ENCODE assay signal across 17 cellular contexts in the genomic region with DNA sequence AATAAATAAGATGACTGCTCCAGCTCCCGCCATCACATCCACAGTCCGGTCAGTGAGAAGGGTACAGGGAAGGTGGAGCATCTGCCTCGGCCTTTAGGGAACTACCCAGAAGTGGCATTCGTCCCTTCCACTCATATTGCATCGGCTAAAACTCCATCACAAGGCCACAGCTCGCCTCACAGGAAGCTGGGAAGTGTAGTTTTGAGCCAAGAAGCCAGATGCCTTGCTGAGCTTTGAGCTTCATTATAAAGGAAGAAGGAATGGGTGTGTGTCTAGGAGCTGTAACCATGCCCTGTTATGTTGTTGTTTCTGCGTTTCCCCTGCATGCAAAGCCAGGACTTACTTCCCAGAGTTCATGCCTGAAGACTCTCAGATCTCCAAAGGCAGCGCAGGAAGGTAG.
DNase-seq lines count a peak whose midpoint lies in the region; ATAC-seq, FAIRE-seq and TF ChIP-seq lines count a peak whose summit lies in the region.
"Had no signal": no experiment of that assay in that cellular context is flagged by ENCODE, and none has a peak within 500 bp of the region (broad histone marks: within the 10 kb centered on the region; RNA-seq: fewer than 3 reads in every experiment).

No MANE protein-coding gene starts in this region.

- no peak overlapping the region for H3K27ac ChIP-seq in BLaER1
- H3K27ac ChIP-seq in K562 (ENCODE audit: extremely low read depth, low read depth, low read length) = no peak overlapping the region
- H3K27ac ChIP-seq in right atrium auricular region = peak overlapping the region; percentile 84 to 94
- peak overlapping the region; percentile 89 to 97 (median 92) for H3K27ac ChIP-seq in sigmoid colon
- peak overlapping the region in 1 of 3 donors; percentile 66 for H3K27ac ChIP-seq in thyroid gland

- POLR2A ChIA-PET in K562 (lab: Yijun Ruan, JAX) = no interaction called here
- POLR2A ChIA-PET in activated CD8-positive, alpha-beta T cell treated with anti-CD3 and anti-CD28 coated beads, Interleukin-2, amount 10 ng/mL, durations not matched to agents 7 days and 5 days (lab: Charles Lee) = no interaction called here

- H3K79me2 ChIP-seq in K562 (ENCODE audit: control insufficient read depth, insufficient read depth, low read length) = no peaks in the 10 kb centered on the region

- WGBS in K562 (ENCODE audit: insufficient coverage, low coverage, missing lambda C conversion rate) = 2% methylated on average over 8 of the region's 8 CpGs
- WGBS in sigmoid colon, 2 donors = 87 to 92% methylated on average over 8 of the region's 8 CpGs
- 77 to 80% methylated on average over 8 of the region's 8 CpGs for WGBS in thyroid gland, 2 donors

- H2AFZ ChIP-seq in K562 (ENCODE audit: low read depth, low read length) = no peak overlapping the region

- peaks cover 4% of the 10 kb centered on the region for H3K4me1 Mint-ChIP-seq in activated CD8-positive, alpha-beta T cell treated with anti-CD3 and anti-CD28 coated beads, Interleukin-2, amount 10 ng/mL, durations not matched to agents 7 days and 5 days (ENCODE audit: low read depth)
- H3K4me1 Mint-ChIP-seq: central memory CD8-positive, alpha-beta T cell had no signal

- H3K27ac Mint-ChIP-seq in activated CD8-positive, alpha-beta T cell treated with anti-CD3 and anti-CD28 coated beads, Interleukin-2, amount 10 ng/mL, durations not matched to agents 7 days and 5 days = no peak overlapping the region
- H3K27ac Mint-ChIP-seq: activated CD8-positive, alpha-beta T cell treated with anti-CD3 and anti-CD28 coated beads for 36 hours; natural killer cell treated with Interleukin-12 subunit alpha and Interleukin-12 subunit beta and Interleukin-15 and Interleukin-18, amount 100 ng/mL, for 72 hours had no signal

- BruUV-seq in K562 (replicated peaks; lab: Mats Ljungman, UMichigan) = no TSS peak

- H3K36me3 ChIP-seq in BLaER1 (no peaks in the 10 kb centered on the region), K562 (ENCODE audit: control insufficient read depth, insufficient read depth, low read length) (no peaks in the 10 kb centered on the region), right atrium auricular region (no peaks in the 10 kb centered on the region), sigmoid colon (no peaks in the 10 kb centered on the region), thyroid gland (no peaks in the 10 kb centered on the region)
- H3K36me3 ChIP-seq: HAP-1 had no signal

- in situ Hi-C loops in K562 (cut with MboI) = loop anchor here (10.0 kb wide), 1 partner anchor 930 kb away; no protein-coding TSS in a partner anchor

- DNase-seq in K562 (ENCODE audit: extremely low read depth in 1 of 4, low spot score in 3 of 4) (no peak), right atrium auricular region (ENCODE audit: low spot score) (no peak), sigmoid colon (no peak), thyroid gland (no peak)
- no peak for DNase-seq in stimulated activated CD8-positive, alpha-beta memory T cell treated with anti-CD3 and anti-CD28 coated beads, Interleukin-4, amount 100 ng/mL, for 48 hours
- DNase-seq in activated CD8-positive, alpha-beta T cell treated with anti-CD3 and anti-CD28 coated beads, Interleukin-2, amount 10 ng/mL, durations not matched to agents 7 days and 5 days = no peak
- DNase-seq: activated CD8-positive, alpha-beta T cell treated with anti-CD3 and anti-CD28 coated beads for 36 hours; activated gamma-delta T cell; C1 segment of cervical spinal cord; NCI-H446 treated with DMSO at 0.1 percent for 48 hours had no signal

- no peak for TF ChIP-seq CTCF in K562 (IDR thresholded peaks at IDR 0.05 in 2 of 3, conservative IDR thresholded peaks at IDR 0.05 in 1 of 3; ENCODE audit: insufficient read depth in 2 of 3, low read depth in 1 of 3, low read length in 3 of 3)
- no peak for TF ChIP-seq CTCF in right atrium auricular region (IDR thresholded peaks at IDR 0.05)
- no peak for TF ChIP-seq CTCF in sigmoid colon (IDR thresholded peaks at IDR 0.05)
- no peak for TF ChIP-seq CTCF in thyroid gland (IDR thresholded peaks at IDR 0.05)

- intact Hi-C loops in K562 (cut with micrococcal nuclease) = no loop called here
- intact Hi-C loops in sigmoid colon (cut with DNase I) = no loop called here
- intact Hi-C loops in thyroid gland (cut with DNase I) = no loop called here

- no peaks in the 10 kb centered on the region for H3K9me1 ChIP-seq in K562 (ENCODE audit: control insufficient read depth, insufficient read depth, low read length)

- no peaks in the 10 kb centered on the region for H3K9me3 ChIP-seq in BLaER1
- H3K9me3 ChIP-seq in K562 (replicated peaks; ENCODE audit: control insufficient read depth, insufficient read depth, low read depth, low read length) = no peaks in the 10 kb centered on the region
- H3K9me3 ChIP-seq in right atrium auricular region = no peaks in the 10 kb centered on the region
- H3K9me3 ChIP-seq in sigmoid colon = no peaks in the 10 kb centered on the region
- H3K9me3 ChIP-seq in thyroid gland = no peaks in the 10 kb centered on the region
- H3K9me3 ChIP-seq: HAP-1 had no signal

- H3K4me2 ChIP-seq in BLaER1 = peak overlapping the region; percentile 64
- H3K4me2 ChIP-seq in K562 (ENCODE audit: insufficient read depth, low read length) = no peak overlapping the region

- no peak overlapping the region for H3K9ac ChIP-seq in BLaER1
- H3K9ac ChIP-seq in K562 (ENCODE audit: insufficient read depth in 1 of 2, low read depth in 2 of 2, low read length in 2 of 2) = no peak overlapping the region

- TF ChIP-seq POLR2A in K562 (conservative IDR thresholded peaks at IDR 0.05) (no peak), sigmoid colon (IDR thresholded peaks at IDR 0.05) (no peak), thyroid gland (IDR thresholded peaks at IDR 0.05) (no peak)

- H3K27me3 Mint-ChIP-seq in activated CD8-positive, alpha-beta T cell treated with anti-CD3 and anti-CD28 coated beads, Interleukin-2, amount 10 ng/mL, durations not matched to agents 7 days and 5 days (ENCODE audit: low read depth) = peaks cover 20% of the 10 kb centered on the region
- H3K27me3 Mint-ChIP-seq: activated CD8-positive, alpha-beta T cell treated with anti-CD3 and anti-CD28 coated beads for 36 hours had no signal

- CTCF ChIA-PET in K562 (lab: Yijun Ruan, JAX; ENCODE audit: low intra/inter-chr PET ratio) = no interaction called here
- CTCF ChIA-PET in activated CD8-positive, alpha-beta T cell treated with anti-CD3 and anti-CD28 coated beads, Interleukin-2, amount 10 ng/mL, durations not matched to agents 7 days and 5 days (lab: Charles Lee) = no interaction called here

- H4K20me1 ChIP-seq in BLaER1 = no peaks in the 10 kb centered on the region
- peaks cover 5% of the 10 kb centered on the region; the same call in 1 of the 2 replicates for H4K20me1 ChIP-seq in K562 (replicated peaks; ENCODE audit: control insufficient read depth, insufficient read depth, low read length)

- no peaks in the 10 kb centered on the region for H3K27me3 ChIP-seq in BLaER1
- peaks cover 37 to 56% of the 10 kb centered on the region in 2 experiments for H3K27me3 ChIP-seq in K562 (ENCODE audit: control insufficient read depth in 2 of 2, insufficient read depth in 2 of 2, low read length in 2 of 2)
- H3K27me3 ChIP-seq in right atrium auricular region = no peaks in the 10 kb centered on the region
- H3K27me3 ChIP-seq in sigmoid colon = no peaks in the 10 kb centered on the region
- no peaks in the 10 kb centered on the region for H3K27me3 ChIP-seq in thyroid gland

- ATAC-seq in K562 (no peak), GM21737 (IDR thresholded peaks at IDR 0.05; ENCODE audit: unreplicated experiment) (no peak)
- no peak for ATAC-seq in activated CD8-positive, alpha-beta T cell treated with anti-CD3 and anti-CD28 coated beads, Interleukin-2, amount 10 ng/mL, durations not matched to agents 7 days and 5 days
- ATAC-seq: activated CD8-positive, alpha-beta T cell treated with anti-CD3 and anti-CD28 coated beads for 36 hours; esophagus mucosa; natural killer cell treated with Interleukin-12 subunit alpha and Interleukin-12 subunit beta and Interleukin-15 and Interleukin-18, amount 100 ng/mL, for 72 hours had no signal

- H3K4me3 ChIP-seq in BLaER1 (no peak overlapping the region), K562 (no peak overlapping the region), right atrium auricular region (peak overlapping the region in 1 of 2 donors; percentile 4), sigmoid colon (peak overlapping the region in 3 of 4 donors; percentile 21 to 48 (median 22)), thyroid gland (replicated peaks in 1 of 3) (no peak overlapping the region)
- H3K4me3 ChIP-seq: HAP-1 had no signal

- TF ChIP-seq RAD21 in K562 (CRISPR knock-in tag; conservative IDR thresholded peaks at IDR 0.05 in 1 of 2, IDR thresholded peaks at IDR 0.05 in 1 of 2) = no peak

- TF ChIP-seq EP300 in K562 (IDR thresholded peaks at IDR 0.05; ENCODE audit: low read length) (no peak), sigmoid colon (IDR thresholded peaks at IDR 0.05) (no peak)

- no peak for FAIRE-seq in K562 (lab: Jason Lieb, UNC)
- FAIRE-seq: islet of Langerhans had no signal

- no peaks in the 10 kb centered on the region for H3K36me3 Mint-ChIP-seq in activated CD8-positive, alpha-beta T cell treated with anti-CD3 and anti-CD28 coated beads, Interleukin-2, amount 10 ng/mL, durations not matched to agents 7 days and 5 days (ENCODE audit: low read depth)
- H3K36me3 Mint-ChIP-seq: natural killer cell treated with Interleukin-12 subunit alpha and Interleukin-12 subunit beta and Interleukin-15 and Interleukin-18, amount 100 ng/mL, for 72 hours had no signal

- no peak overlapping the region for H3K4me3 Mint-ChIP-seq in activated CD8-positive, alpha-beta T cell treated with anti-CD3 and anti-CD28 coated beads, Interleukin-2, amount 10 ng/mL, durations not matched to agents 7 days and 5 days
- H3K4me3 Mint-ChIP-seq: activated CD8-positive, alpha-beta T cell treated with anti-CD3 and anti-CD28 coated beads for 36 hours; central memory CD8-positive, alpha-beta T cell; natural killer cell treated with Interleukin-12 subunit alpha and Interleukin-12 subunit beta and Interleukin-15 and Interleukin-18, amount 100 ng/mL, for 72 hours had no signal

- H3K4me1 ChIP-seq in BLaER1 (peaks cover 17% of the 10 kb centered on the region), K562 (replicated peaks in 1 of 2; ENCODE audit: control insufficient read depth in 2 of 2, insufficient read depth in 2 of 2, low read length in 2 of 2) (no peaks in the 10 kb centered on the region), right atrium auricular region (peaks cover 0 to 70% of the 10 kb centered on the region in 2 donors), sigmoid colon (peaks cover 0 to 83% (median 74%) of the 10 kb centered on the region in 4 donors), thyroid gland (peaks cover 15 to 45% of the 10 kb centered on the region in 2 donors)
- H3K4me1 ChIP-seq: HAP-1 had no signal

- no peaks in the 10 kb centered on the region for H3K9me3 Mint-ChIP-seq in activated CD8-positive, alpha-beta T cell treated with anti-CD3 and anti-CD28 coated beads, Interleukin-2, amount 10 ng/mL, durations not matched to agents 7 days and 5 days (ENCODE audit: insufficient read depth)
- H3K9me3 Mint-ChIP-seq: activated CD8-positive, alpha-beta T cell treated with anti-CD3 and anti-CD28 coated beads for 36 hours; central memory CD8-positive, alpha-beta T cell; natural killer cell treated with Interleukin-12 subunit alpha and Interleukin-12 subunit beta and Interleukin-15 and Interleukin-18, amount 100 ng/mL, for 72 hours had no signal

TF ChIP-seq in K562, 482 proteins besides CTCF, POLR2A, EP300 and RAD21 (continues in another document):
- peak; percentile 59 for TF ChIP-seq HCFC1 (IDR thresholded peaks at IDR 0.05; ENCODE audit: low read depth, low read length)

Comparison
In these comparisons a context has a peak if more than half of its experiments do, and no peak if none do; other contexts are left out.
1. H3K27ac ChIP-seq: peak in right atrium auricular region (2 of 2) and sigmoid colon (4 of 4); none in BLaER1 (single experiment) and K562 (single experiment).
2. H3K4me3 ChIP-seq: peak in sigmoid colon (3 of 4); none in BLaER1 (single experiment), K562 (single experiment) and thyroid gland (0 of 3).